9 cellular contexts compared by ENCODE assay signal in the genomic region with DNA sequence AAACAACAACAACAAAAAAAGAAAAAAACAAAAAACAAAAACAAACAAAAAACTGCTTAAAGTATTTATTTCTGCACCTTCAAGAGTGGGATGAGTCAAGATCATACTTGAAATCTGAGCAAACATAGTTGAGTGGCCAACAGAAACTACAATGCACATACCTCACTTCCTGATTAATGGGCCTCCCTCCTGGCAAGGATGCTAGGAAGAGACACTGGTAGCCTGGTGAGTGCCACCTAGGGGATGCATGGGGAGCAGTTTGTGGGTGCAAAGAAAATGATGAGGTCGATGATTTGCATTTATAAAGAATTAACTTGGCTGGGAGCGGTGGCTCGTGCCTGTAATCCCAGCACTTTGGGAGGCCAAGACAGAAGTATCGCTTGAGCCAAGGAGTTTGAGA.
DNase-seq lines count a peak whose midpoint lies in the region; ATAC-seq and TF ChIP-seq lines count a peak whose summit lies in the region.
"Had no signal": no experiment of that assay in that cellular context is flagged by ENCODE, and none has a peak within 500 bp of the region (broad histone marks: within the 10 kb centered on the region; RNA-seq: fewer than 3 reads in every experiment).

No MANE protein-coding gene starts in this region.

- H4K8ac ChIP-seq in IMR-90 (ENCODE audit: low read depth in 2 of 2, low read length in 2 of 2) = no peak overlapping the region

- no peak overlapping the region for H2AK5ac ChIP-seq in IMR-90 (ENCODE audit: low read depth, low read length)

- H4K91ac ChIP-seq in IMR-90 (ENCODE audit: insufficient read depth, low read depth, low read length) = no peak overlapping the region

- H3K36me3 ChIP-seq in IMR-90 (ENCODE audit: control insufficient read depth, insufficient read depth, low read length) (no peaks in the 10 kb centered on the region), right lobe of liver (no peaks in the 10 kb centered on the region)
- H3K36me3 ChIP-seq: colonic mucosa had no signal

- CTCF ChIA-PET in IMR-90 (lab: Yijun Ruan, JAX) = interaction anchor here (1.4 kb wide), 1 partner anchor 51 kb away, joined by 7 read pairs; no protein-coding TSS in a partner anchor

- intact Hi-C loops in IMR-90 (cut with micrococcal nuclease) = no loop called here
- intact Hi-C loops in right lobe of liver (cut with DNase I) = no loop called here

- H3K27me3 ChIP-seq in IMR-90 (ENCODE audit: control insufficient read depth, insufficient read depth, low read length) (0 out of 2 replicates have a peak, but pooled peaks cover 3% of the 10 kb centered on the region), right lobe of liver (no peaks in the 10 kb centered on the region)
- H3K27me3 ChIP-seq: colonic mucosa had no signal

- no peak overlapping the region for H3K4ac ChIP-seq in IMR-90 (ENCODE audit: low read depth, low read length)

- dilution Hi-C loops in IMR-90 (cut with HindIII; ENCODE audit: low sequenced_read_pairs, unreplicated experiment) = no loop called here

- H3K79me1 ChIP-seq in IMR-90 (ENCODE audit: low read depth in 1 of 2, low read length in 2 of 2) = no peaks in the 10 kb centered on the region

- in situ Hi-C loops in IMR-90 (cut with MboI; ENCODE audit: low sequenced_read_pairs) = loop anchor here (25.0 kb wide), 1 partner anchor 806 kb away; a partner anchor contains a TSS

- no peak overlapping the region for H2BK5ac ChIP-seq in IMR-90 (ENCODE audit: low read depth, low read length, poor library complexity, severe bottlenecking)

- H4K5ac ChIP-seq in IMR-90 (ENCODE audit: low read depth, low read length) = no peak overlapping the region

- no peak overlapping the region for H3K4me3 Mint-ChIP-seq in immature natural killer cell
- H3K4me3 Mint-ChIP-seq: activated T-cell treated with anti-CD3 and anti-CD28 coated beads, Interleukin-2, amount 50 U/mL, for 24 hours had no signal

- H2BK20ac ChIP-seq in IMR-90 (ENCODE audit: low read depth, low read length) = no peak overlapping the region

- no peaks in the 10 kb centered on the region for H3K9me3 ChIP-seq in IMR-90 (ENCODE audit: control insufficient read depth, insufficient read depth, low read length)
- no peaks in the 10 kb centered on the region for H3K9me3 ChIP-seq in right lobe of liver
- H3K9me3 ChIP-seq: colonic mucosa had no signal

- no peak overlapping the region for H3K27ac Mint-ChIP-seq in immature natural killer cell
- H3K27ac Mint-ChIP-seq: activated T-cell treated with anti-CD3 and anti-CD28 coated beads, Interleukin-2, amount 50 U/mL, for 24 hours had no signal

- H2AK9ac ChIP-seq in IMR-90 (replicated peaks; ENCODE audit: low read depth, low read length, poor library complexity) = no peak overlapping the region

- no TSS peak for BruUV-seq in IMR-90 (replicated peaks; lab: Mats Ljungman, UMichigan)

- H3K4me1 Mint-ChIP-seq in immature natural killer cell = no peaks in the 10 kb centered on the region

- WGBS in IMR-90 (ENCODE audit: extremely low coverage in 2 of 2, insufficient read length in 1 of 2), 2 experiments = no CpG with 5 or more reads among the region's 4 CpGs
- 72% methylated on average over 4 of the region's 4 CpGs for WGBS in right lobe of liver (ENCODE audit: insufficient coverage, low coverage, low lambda C conversion rate, missing lambda C conversion rate)

- TF ChIP-seq POLR2A in IMR-90 (IDR thresholded peaks at IDR 0.05; ENCODE audit: low read depth, low read length) (no peak), right lobe of liver (IDR thresholded peaks at IDR 0.05) (no peak)

- ATAC-seq in IMR-90 (ENCODE audit: low read depth) (no peak), right lobe of liver (peak; percentile 33 to 57 (median 50)), HG02763 (IDR thresholded peaks at IDR 0.05; ENCODE audit: unreplicated experiment) (no peak)

- H4K20me1 ChIP-seq in IMR-90 (ENCODE audit: insufficient read depth, low read length) = no peaks in the 10 kb centered on the region

- no peak overlapping the region for H2BK120ac ChIP-seq in IMR-90 (ENCODE audit: low read depth, low read length)

- no peak overlapping the region for H3K23ac ChIP-seq in IMR-90 (ENCODE audit: low read depth, low read length)

- no peaks in the 10 kb centered on the region for H3K36me3 Mint-ChIP-seq in immature natural killer cell

- H3K9ac ChIP-seq in IMR-90 (ENCODE audit: low read depth, low read length) = no peak overlapping the region

- H3K4me3 ChIP-seq in GM12864 (ENCODE audit: low read depth, low read length) (no peak overlapping the region), IMR-90 (ENCODE audit: insufficient read depth, low read depth, low read length) (no peak overlapping the region), right lobe of liver (no peak overlapping the region)
- H3K4me3 ChIP-seq: colonic mucosa had no signal

- no peak overlapping the region for H2AFZ ChIP-seq in IMR-90 (replicated peaks; ENCODE audit: low read length, poor library complexity)

- no peak overlapping the region for H3K4me2 ChIP-seq in IMR-90 (ENCODE audit: low read depth, low read length)

- peaks cover 0 to 5% (median under 1%) of the 10 kb centered on the region in 6 donors for H3K9me3 Mint-ChIP-seq in immature natural killer cell

- TF ChIP-seq CTCF in GM12864 (IDR thresholded peaks at IDR 0.05; ENCODE audit: low read depth, low read length, missing control alignments) = peak; percentile 39
- no peak for TF ChIP-seq CTCF in IMR-90 (conservative IDR thresholded peaks at IDR 0.05; ENCODE audit: low read depth, low read length)
- peak in 3 of 4 donors; percentile 23 to 38 (median 36) for TF ChIP-seq CTCF in right lobe of liver (IDR thresholded peaks at IDR 0.05)

- H3K14ac ChIP-seq in IMR-90 (replicated peaks; ENCODE audit: low read depth, low read length) = no peak overlapping the region

- H3K4me1 ChIP-seq in IMR-90 (ENCODE audit: control insufficient read depth, insufficient read depth, low read length) (no peaks in the 10 kb centered on the region), right lobe of liver (peaks cover 0 to 20% (median 0%) of the 10 kb centered on the region in 4 donors)
- H3K4me1 ChIP-seq: colonic mucosa had no signal

- DNase-seq in GM12864 (ENCODE audit: low read depth) (peak; percentile 10), IMR-90 (no peak), SW480 (ENCODE audit: low spot score) (peak; percentile 52), right lobe of liver (no peak), immature natural killer cell (no peak), HCEC 1CT (no peak)
- DNase-seq: activated T-cell treated with anti-CD3 and anti-CD28 coated beads, Interleukin-2, amount 50 U/mL, for 24 hours; colonic mucosa had no signal

- no peaks in the 10 kb centered on the region for H3K9me1 ChIP-seq in IMR-90 (ENCODE audit: insufficient read depth, low read length)

- POLR2A ChIA-PET in IMR-90 (lab: Charles Lee; ENCODE audit: unreplicated experiment) = no interaction called here

- peaks cover 0 to 3% (median 0%) of the 10 kb centered on the region in 3 donors for H3K27me3 Mint-ChIP-seq in immature natural killer cell (ENCODE audit: low read depth in 3 of 3)
- H3K27me3 Mint-ChIP-seq: activated T-cell treated with anti-CD3 and anti-CD28 coated beads, Interleukin-2, amount 50 U/mL, for 24 hours had no signal

- TF ChIP-seq RAD21 in IMR-90 (IDR thresholded peaks at IDR 0.05; ENCODE audit: low read length) = no peak

- H3K18ac ChIP-seq in IMR-90 (ENCODE audit: low read depth, low read length) = no peak overlapping the region

- H3K27ac ChIP-seq in IMR-90 (ENCODE audit: insufficient read depth, low read length) (no peak overlapping the region), right lobe of liver (no peak overlapping the region)
- H3K27ac ChIP-seq: colonic mucosa had no signal

- H3K56ac ChIP-seq in IMR-90 (ENCODE audit: extremely low read depth, insufficient read depth, low read length) = no peak overlapping the region

- no peak overlapping the region for H2BK15ac ChIP-seq in IMR-90 (ENCODE audit: low read depth, low read length)

TF ChIP-seq in IMR-90, 13 proteins besides CTCF, POLR2A, EP300 and RAD21:
- TF ChIP-seq, protein P1, sequence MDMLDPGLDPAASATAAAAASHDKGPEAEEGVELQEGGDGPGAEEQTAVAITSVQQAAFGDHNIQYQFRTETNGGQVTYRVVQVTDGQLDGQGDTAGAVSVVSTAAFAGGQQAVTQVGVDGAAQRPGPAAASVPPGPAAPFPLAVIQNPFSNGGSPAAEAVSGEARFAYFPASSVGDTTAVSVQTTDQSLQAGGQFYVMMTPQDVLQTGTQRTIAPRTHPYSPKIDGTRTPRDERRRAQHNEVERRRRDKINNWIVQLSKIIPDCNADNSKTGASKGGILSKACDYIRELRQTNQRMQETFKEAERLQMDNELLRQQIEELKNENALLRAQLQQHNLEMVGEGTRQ (IDR thresholded peaks at IDR 0.05; ENCODE audit: low read depth, low read length) = no peak
- TF ChIP-seq SMC3 (IDR thresholded peaks at IDR 0.05; ENCODE audit: low read depth, low read length) (0 out of 2 replicates have a peak, but pooled peaks have one; percentile 14), CEBPB (IDR thresholded peaks at IDR 0.05; ENCODE audit: low read depth, low read length) (no peak), MAZ (IDR thresholded peaks at IDR 0.05; ENCODE audit: borderline replicate concordance, low read depth, low read length) (no peak)

Comparison
In these comparisons a context has a peak if more than half of its experiments do, and no peak if none do; other contexts are left out.
1. DNase-seq: peak in GM12864 (single experiment) and SW480 (single experiment); none in IMR-90 (single experiment), right lobe of liver (0 of 3), immature natural killer cell (0 of 3) and HCEC 1CT (single experiment).
2. ATAC-seq: peak in right lobe of liver (4 of 4); none in IMR-90 (single experiment) and HG02763 (single experiment).